27 cellular contexts compared by ENCODE assay signal in the genomic region with DNA sequence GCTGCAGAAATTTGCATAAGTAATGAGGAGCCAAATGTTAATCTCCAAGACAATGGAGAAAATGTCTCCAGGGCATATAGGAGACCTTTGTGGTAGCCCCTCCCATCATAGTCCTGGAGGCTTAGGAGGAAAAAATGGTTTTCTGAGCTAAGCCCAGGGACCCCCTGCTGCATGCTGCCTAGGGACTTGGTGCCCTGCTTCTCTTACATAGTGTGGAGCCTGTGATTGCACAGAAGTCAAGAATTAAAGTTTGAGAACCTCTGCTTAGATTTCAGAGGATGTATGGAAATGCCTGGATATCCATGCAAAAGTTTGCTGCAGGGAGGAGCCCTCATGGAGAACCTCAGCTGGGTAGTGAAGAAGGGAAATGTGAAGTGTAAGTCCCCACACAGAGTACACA.
"Had no signal": no experiment of that assay in that cellular context is flagged by ENCODE, and none has a peak within 500 bp of the region (broad histone marks: within the 10 kb centered on the region; RNA-seq: fewer than 3 reads in every experiment).

No MANE protein-coding gene starts in this region.

- H3K4me1 ChIP-seq: neural progenitor cell, parathyroid adenoma, psoas muscle, right lobe of liver, sigmoid colon, stomach, thyroid gland, tibial nerve, upper lobe of left lung, vagina had no signal

- H3K36me3 ChIP-seq: neural progenitor cell, ovary, right lobe of liver, sigmoid colon, stomach, thoracic aorta, thyroid gland, tibial nerve, upper lobe of left lung, vagina had no signal

- H3K9ac ChIP-seq: neural progenitor cell, parathyroid adenoma had no signal

- H3K79me2 ChIP-seq: parathyroid adenoma had no signal

- H3K36me3 Mint-ChIP-seq: stimulated activated effector memory CD8-positive, alpha-beta T cell treated with anti-CD3 and anti-CD28 coated beads, Interleukin-12 subunit alpha, Interleukin-12 subunit beta, amount 100 ng/mL, for 72 hours; stimulated activated naive B cell treated with anti-CD40 and anti-IgM and Interleukin-4, amounts not matched to agents 10 μg/mL and 1 μg/mL and 100 μg/mL, for 72 hours had no signal

- DNase-seq: occipital lobe; ovary; posterior cingulate gyrus; psoas muscle; right cardiac atrium; right lobe of liver; sigmoid colon; small intestine; stimulated activated CD4-positive, alpha-beta T cell treated with anti-CD3 and anti-CD28 coated beads, Interleukin-15, amount 100 ng/mL, for 24 hours; stimulated activated CD4-positive, alpha-beta T cell treated with anti-CD3 and anti-CD28 coated beads, Interleukin-2, amount 100 ng/mL, for 24 hours; stimulated activated CD4-positive, alpha-beta T cell treated with anti-CD3 and anti-CD28 coated beads, Interleukin-2, amount 100 ng/mL, for 48 hours; stimulated activated CD4-positive, alpha-beta T cell treated with anti-CD3 and anti-CD28 coated beads, Interleukin-4, amount 100 ng/mL, for 24 hours; stimulated activated naive B cell treated with anti-CD40 and anti-IgM and Interleukin-4, amounts not matched to agents 10 μg/mL and 1 μg/mL and 100 μg/mL, for 72 hours; stimulated activated naive CD4-positive, alpha-beta T cell treated with Interleukin-2 at 50 U/mL for 16 hours; stomach; thyroid gland; trophoblast cell; upper lobe of left lung had no signal

- H3K27ac Mint-ChIP-seq: nephron; neural progenitor cell; progenitor cell of endocrine pancreas; stimulated activated effector memory CD8-positive, alpha-beta T cell treated with anti-CD3 and anti-CD28 coated beads, Interleukin-12 subunit alpha, Interleukin-12 subunit beta, amount 100 ng/mL, for 72 hours; stimulated activated naive B cell treated with anti-CD40 and anti-IgM and Interleukin-4, amounts not matched to agents 10 μg/mL and 1 μg/mL and 100 μg/mL, for 72 hours; stimulated activated naive CD8-positive, alpha-beta T cell treated with anti-CD3 and anti-CD28 coated beads, Interleukin-15, Interleukin-2, amounts not matched to agents 100 ng/mL and 50 ng/mL, for 24 hours had no signal

- H3K9me3 ChIP-seq: ovary, thoracic aorta, thyroid gland had no signal

- H3K4me3 Mint-ChIP-seq: nephron; neural progenitor cell; stimulated activated effector memory CD8-positive, alpha-beta T cell treated with anti-CD3 and anti-CD28 coated beads, Interleukin-12 subunit alpha, Interleukin-12 subunit beta, amount 100 ng/mL, for 72 hours; stimulated activated naive B cell treated with anti-CD40 and anti-IgM and Interleukin-4, amounts not matched to agents 10 μg/mL and 1 μg/mL and 100 μg/mL, for 72 hours; stimulated activated naive CD8-positive, alpha-beta T cell treated with anti-CD3 and anti-CD28 coated beads, Interleukin-15, Interleukin-2, amounts not matched to agents 100 ng/mL and 50 ng/mL, for 24 hours had no signal

- H3K4me1 Mint-ChIP-seq: nephron; neural progenitor cell; stimulated activated effector memory CD8-positive, alpha-beta T cell treated with anti-CD3 and anti-CD28 coated beads, Interleukin-12 subunit alpha, Interleukin-12 subunit beta, amount 100 ng/mL, for 72 hours; stimulated activated naive B cell treated with anti-CD40 and anti-IgM and Interleukin-4, amounts not matched to agents 10 μg/mL and 1 μg/mL and 100 μg/mL, for 72 hours had no signal

- H3K4me2 ChIP-seq: neural progenitor cell had no signal

- H3K27me3 Mint-ChIP-seq: progenitor cell of endocrine pancreas; stimulated activated naive B cell treated with anti-CD40 and anti-IgM and Interleukin-4, amounts not matched to agents 10 μg/mL and 1 μg/mL and 100 μg/mL, for 72 hours; stimulated activated naive CD8-positive, alpha-beta T cell treated with anti-CD3 and anti-CD28 coated beads, Interleukin-15, Interleukin-2, amounts not matched to agents 100 ng/mL and 50 ng/mL, for 24 hours had no signal

- H3K27ac ChIP-seq: neural progenitor cell, ovary, parathyroid adenoma, psoas muscle, right lobe of liver, sigmoid colon, stomach, thoracic aorta, thyroid gland, tibial nerve, upper lobe of left lung, vagina had no signal

- H3K4me3 ChIP-seq: neural progenitor cell, ovary, psoas muscle, right lobe of liver, sigmoid colon, stomach, thoracic aorta, thyroid gland, tibial nerve, upper lobe of left lung, vagina had no signal

- H3K27me3 ChIP-seq: neural progenitor cell, ovary, right lobe of liver, sigmoid colon, stomach, thyroid gland, tibial nerve, upper lobe of left lung, vagina had no signal
